Comparison of ENCODE assay signal across 20 cellular contexts in genomic region chr17:83180264-83180995, GRCh38.
DNase-seq lines count a peak whose midpoint lies in the region; ATAC-seq and TF ChIP-seq lines count a peak whose summit lies in the region.
"Had no signal": no experiment of that assay in that cellular context is flagged by ENCODE, and none has a peak within 500 bp of the region (broad histone marks: within the 10 kb centered on the region; RNA-seq: fewer than 3 reads in every experiment).

No MANE protein-coding gene starts in this region.

- intact Hi-C loops in breast epithelium (cut with DNase I; ENCODE audit: low total_unique reads) (no loop called here), MCF 10A (cut with micrococcal nuclease) (no loop called here), natural killer cell (cut with micrococcal nuclease) (no loop called here)
- intact Hi-C loops in activated T-helper 2 cell treated with anti-CD3 and anti-CD28 coated beads, Interferon-gamma antibody, Interleukin-2, Interleukin-4, amounts not matched to agents 10 μg/mL and 5 μg/mL and 100 μg/mL, durations not matched to agents 14 hours and 24 hours and 36 hours (cut with micrococcal nuclease): no loop called here
- intact Hi-C loops in activated CD4-positive, alpha-beta T cell treated with anti-CD3 and anti-CD28 coated beads for 36 hours (cut with DNase I, micrococcal nuclease): no loop called here

- H3K4me3 Mint-ChIP-seq in MCF 10A (ENCODE audit: unreplicated experiment) (no peak overlapping the region), natural killer cell (no peak overlapping the region), type B pancreatic cell (no peak overlapping the region), HFFc6 (no peak overlapping the region)
- H3K4me3 Mint-ChIP-seq in activated T-helper 2 cell treated with anti-CD3 and anti-CD28 coated beads, Interferon-gamma antibody, Interleukin-2, Interleukin-4, amounts not matched to agents 10 μg/mL and 5 μg/mL and 100 μg/mL, durations not matched to agents 14 hours and 24 hours and 36 hours (ENCODE audit: low read depth): no peak overlapping the region
- no peak overlapping the region for H3K4me3 Mint-ChIP-seq in activated CD4-positive, alpha-beta T cell treated with anti-CD3 and anti-CD28 coated beads for 36 hours
- H3K4me3 Mint-ChIP-seq: activated T-cell treated with anti-CD3 and anti-CD28 coated beads, Interleukin-2, amount 50 U/mL, for 24 hours; CD4-positive, alpha-beta memory T cell had no signal

- no peaks in the 10 kb centered on the region for H3K9me3 Mint-ChIP-seq in MCF 10A (ENCODE audit: unreplicated experiment)
- no peaks in the 10 kb centered on the region for H3K9me3 Mint-ChIP-seq in activated T-helper 2 cell treated with anti-CD3 and anti-CD28 coated beads, Interferon-gamma antibody, Interleukin-2, Interleukin-4, amounts not matched to agents 10 μg/mL and 5 μg/mL and 100 μg/mL, durations not matched to agents 14 hours and 24 hours and 36 hours
- no peaks in the 10 kb centered on the region for H3K9me3 Mint-ChIP-seq in natural killer cell
- H3K9me3 Mint-ChIP-seq in type B pancreatic cell: no peaks in the 10 kb centered on the region
- H3K9me3 Mint-ChIP-seq in activated CD4-positive, alpha-beta T cell treated with anti-CD3 and anti-CD28 coated beads for 36 hours (ENCODE audit: low read depth): no peaks in the 10 kb centered on the region
- no peaks in the 10 kb centered on the region for H3K9me3 Mint-ChIP-seq in HFFc6
- H3K9me3 Mint-ChIP-seq: activated T-cell treated with anti-CD3 and anti-CD28 coated beads, Interleukin-2, amount 50 U/mL, for 24 hours; CD4-positive, alpha-beta memory T cell had no signal

- no peaks in the 10 kb centered on the region for H3K4me1 ChIP-seq in breast epithelium

- H3K9me3 ChIP-seq in breast epithelium: no peaks in the 10 kb centered on the region
- H3K9me3 ChIP-seq: ascending aorta, neutrophil, testis had no signal

- H3K4me3 ChIP-seq in breast epithelium: no peak overlapping the region
- H3K4me3 ChIP-seq: ascending aorta, GM12878, testis had no signal

- CTCF ChIA-PET in MCF 10A (lab: Yijun Ruan, JAX): interaction anchor here (0.7 kb wide), 1 partner anchor 255 kb away, joined by 3 read pairs; no protein-coding TSS in a partner anchor
- CTCF ChIA-PET in activated CD4-positive, alpha-beta T cell treated with anti-CD3 and anti-CD28 coated beads for 36 hours (lab: Charles Lee): interaction anchor here (1.2 kb wide), 1 partner anchor 9 kb away, joined by 4 read pairs; no protein-coding TSS in a partner anchor

- POLR2A ChIA-PET in MCF 10A (lab: Yijun Ruan, JAX): interaction anchor here (0.9 kb wide), 1 partner anchor 21 kb away, joined by 3 read pairs; no protein-coding TSS in a partner anchor
- POLR2A ChIA-PET in activated CD4-positive, alpha-beta T cell treated with anti-CD3 and anti-CD28 coated beads for 36 hours (lab: Charles Lee): no interaction called here

- peak; percentile 11 to 38 for DNase-seq in breast epithelium (ENCODE audit: low spot score in 2 of 2)
- no peak for DNase-seq in MCF 10A (ENCODE audit: unreplicated experiment)
- DNase-seq in activated T-helper 2 cell treated with anti-CD3 and anti-CD28 coated beads, Interferon-gamma antibody, Interleukin-2, Interleukin-4, amounts not matched to agents 10 μg/mL and 5 μg/mL and 100 μg/mL, durations not matched to agents 14 hours and 24 hours and 36 hours (ENCODE audit: low spot score): peak; percentile 6
- DNase-seq in natural killer cell: peak; percentile 12
- DNase-seq in type B pancreatic cell (ENCODE audit: extremely low spot score, unreplicated experiment): peak; percentile 54
- DNase-seq in activated CD4-positive, alpha-beta T cell treated with anti-CD3 and anti-CD28 coated beads for 36 hours: no peak
- no peak for DNase-seq in HFFc6
- DNase-seq: activated CD4-positive, alpha-beta T cell treated with anti-CD3 and anti-CD28 coated beads, Interleukin-2, amount 50 U/mL, for 4 hours; activated naive CD4-positive, alpha-beta T cell treated with anti-CD3 and anti-CD28 coated beads, Interleukin-2, amount 50 U/mL, for 16 hours; activated T-cell treated with anti-CD3 and anti-CD28 coated beads, Interleukin-2, amount 50 U/mL, for 24 hours; CD4-positive, alpha-beta memory T cell; DMS153; effector memory CD4-positive, alpha-beta T cell; NCI-H2107; NCI-H526 treated with DMSO at 0.1 percent for 48 hours; testis had no signal

- H3K27me3 Mint-ChIP-seq in MCF 10A (ENCODE audit: insufficient read depth, unreplicated experiment): no peaks in the 10 kb centered on the region
- no peaks in the 10 kb centered on the region for H3K27me3 Mint-ChIP-seq in activated T-helper 2 cell treated with anti-CD3 and anti-CD28 coated beads, Interferon-gamma antibody, Interleukin-2, Interleukin-4, amounts not matched to agents 10 μg/mL and 5 μg/mL and 100 μg/mL, durations not matched to agents 14 hours and 24 hours and 36 hours (ENCODE audit: low read depth)
- H3K27me3 Mint-ChIP-seq in natural killer cell (ENCODE audit: low read depth in 2 of 2): peaks cover 0 to 3% of the 10 kb centered on the region in 2 donors
- peaks cover 3% of the 10 kb centered on the region for H3K27me3 Mint-ChIP-seq in type B pancreatic cell
- H3K27me3 Mint-ChIP-seq in activated CD4-positive, alpha-beta T cell treated with anti-CD3 and anti-CD28 coated beads for 36 hours: no peaks in the 10 kb centered on the region
- peaks cover 3% of the 10 kb centered on the region for H3K27me3 Mint-ChIP-seq in HFFc6 (ENCODE audit: insufficient read depth)
- H3K27me3 Mint-ChIP-seq: activated T-cell treated with anti-CD3 and anti-CD28 coated beads, Interleukin-2, amount 50 U/mL, for 24 hours; CD4-positive, alpha-beta memory T cell had no signal

- H3K36me3 Mint-ChIP-seq in MCF 10A (ENCODE audit: insufficient read depth, unreplicated experiment): no peaks in the 10 kb centered on the region
- H3K36me3 Mint-ChIP-seq in activated T-helper 2 cell treated with anti-CD3 and anti-CD28 coated beads, Interferon-gamma antibody, Interleukin-2, Interleukin-4, amounts not matched to agents 10 μg/mL and 5 μg/mL and 100 μg/mL, durations not matched to agents 14 hours and 24 hours and 36 hours (ENCODE audit: low read depth): no peaks in the 10 kb centered on the region
- H3K36me3 Mint-ChIP-seq in natural killer cell: no peaks in the 10 kb centered on the region
- no peaks in the 10 kb centered on the region for H3K36me3 Mint-ChIP-seq in type B pancreatic cell
- H3K36me3 Mint-ChIP-seq in activated CD4-positive, alpha-beta T cell treated with anti-CD3 and anti-CD28 coated beads for 36 hours (ENCODE audit: low read depth): no peaks in the 10 kb centered on the region
- H3K36me3 Mint-ChIP-seq in HFFc6 (ENCODE audit: low read depth): no peaks in the 10 kb centered on the region
- H3K36me3 Mint-ChIP-seq: CD4-positive, alpha-beta memory T cell had no signal

- no peaks in the 10 kb centered on the region for H3K27me3 ChIP-seq in breast epithelium
- H3K27me3 ChIP-seq: ascending aorta, neutrophil, testis had no signal

- no peaks in the 10 kb centered on the region for H3K36me3 ChIP-seq in breast epithelium
- H3K36me3 ChIP-seq: ascending aorta, neutrophil had no signal

- no peak for TF ChIP-seq POLR2A in breast epithelium (IDR thresholded peaks at IDR 0.05)

- H3K27ac Mint-ChIP-seq in MCF 10A (ENCODE audit: low read depth, unreplicated experiment): no peak overlapping the region
- no peak overlapping the region for H3K27ac Mint-ChIP-seq in activated T-helper 2 cell treated with anti-CD3 and anti-CD28 coated beads, Interferon-gamma antibody, Interleukin-2, Interleukin-4, amounts not matched to agents 10 μg/mL and 5 μg/mL and 100 μg/mL, durations not matched to agents 14 hours and 24 hours and 36 hours
- peak overlapping the region in 1 of 2 donors; percentile 52 for H3K27ac Mint-ChIP-seq in natural killer cell
- no peak overlapping the region for H3K27ac Mint-ChIP-seq in type B pancreatic cell
- H3K27ac Mint-ChIP-seq in activated CD4-positive, alpha-beta T cell treated with anti-CD3 and anti-CD28 coated beads for 36 hours: no peak overlapping the region
- no peak overlapping the region for H3K27ac Mint-ChIP-seq in HFFc6

- no TSS peak for BruUV-seq in MCF 10A (replicated peaks; lab: Mats Ljungman, UMichigan)

- ATAC-seq in natural killer cell (no peak), HG02759 (IDR thresholded peaks at IDR 0.05; ENCODE audit: unreplicated experiment) (no peak)
- no peak for ATAC-seq in activated CD4-positive, alpha-beta T cell treated with anti-CD3 and anti-CD28 coated beads for 36 hours
- ATAC-seq: GM12878 had no signal

- peak overlapping the region in 1 of 2 donors; percentile 2 for H3K27ac ChIP-seq in breast epithelium
- H3K27ac ChIP-seq: ascending aorta, neutrophil, testis had no signal

- H3K4me1 Mint-ChIP-seq in MCF 10A (ENCODE audit: insufficient read depth, unreplicated experiment): no peaks in the 10 kb centered on the region
- H3K4me1 Mint-ChIP-seq in activated T-helper 2 cell treated with anti-CD3 and anti-CD28 coated beads, Interferon-gamma antibody, Interleukin-2, Interleukin-4, amounts not matched to agents 10 μg/mL and 5 μg/mL and 100 μg/mL, durations not matched to agents 14 hours and 24 hours and 36 hours (ENCODE audit: low read depth): no peaks in the 10 kb centered on the region
- peaks cover 23 to 25% of the 10 kb centered on the region in 2 donors for H3K4me1 Mint-ChIP-seq in natural killer cell
- peaks cover 41% of the 10 kb centered on the region for H3K4me1 Mint-ChIP-seq in type B pancreatic cell (ENCODE audit: unreplicated experiment)
- no peaks in the 10 kb centered on the region for H3K4me1 Mint-ChIP-seq in activated CD4-positive, alpha-beta T cell treated with anti-CD3 and anti-CD28 coated beads for 36 hours
- no peaks in the 10 kb centered on the region for H3K4me1 Mint-ChIP-seq in HFFc6 (ENCODE audit: low read depth)

- no peak for TF ChIP-seq CTCF in breast epithelium (IDR thresholded peaks at IDR 0.05)
- TF ChIP-seq CTCF in MCF 10A (IDR thresholded peaks at IDR 0.05; ENCODE audit: unreplicated experiment): no peak
- TF ChIP-seq CTCF in natural killer cell (IDR thresholded peaks at IDR 0.05): no peak
- no peak for TF ChIP-seq CTCF in type B pancreatic cell (conservative IDR thresholded peaks at IDR 0.05)
- TF ChIP-seq CTCF in HFFc6 (IDR thresholded peaks at IDR 0.05): no peak

Comparison
In these comparisons a context has a peak if more than half of its experiments do, and no peak if none do; other contexts are left out.
1. DNase-seq: peak in breast epithelium (2 of 2), activated T-helper 2 cell treated with anti-CD3 and anti-CD28 coated beads, Interferon-gamma antibody, Interleukin-2, Interleukin-4, amounts not matched to agents 10 μg/mL and 5 μg/mL and 100 μg/mL, durations not matched to agents 14 hours and 24 hours and 36 hours (single experiment), natural killer cell (single experiment) and type B pancreatic cell (single experiment); none in MCF 10A (single experiment), activated CD4-positive, alpha-beta T cell treated with anti-CD3 and anti-CD28 coated beads for 36 hours (single experiment) and HFFc6 (single experiment).